ENCODE assay signal across 8 cellular contexts in genomic region chr2:146661494-146662096, GRCh38.
A peak's percentile ranks its signal among the peaks of the same experiment; 100 is the strongest.
DNase-seq lines count a peak whose midpoint lies in the region; ATAC-seq lines count a peak whose summit lies in the region.

No MANE protein-coding gene starts in this region.

- H3K27ac ChIP-seq in iPS-18a (ENCODE audit: low read length), result peak overlapping the region; percentile 41

- ATAC-seq in GM21447 (IDR thresholded peaks at IDR 0.05; ENCODE audit: unreplicated experiment), result no peak

- H3K27me3 ChIP-seq in iPS-18a (ENCODE audit: control insufficient read depth, insufficient read depth, low read length), result no peaks in the 10 kb centered on the region

- H3K9me3 ChIP-seq in iPS-18a (ENCODE audit: control insufficient read depth, low read depth, low read length), result no peaks in the 10 kb centered on the region

- peaks cover 9% of the 10 kb centered on the region for H3K4me1 ChIP-seq in iPS-18a (ENCODE audit: control insufficient read depth, low read depth, low read length)

- H3K9ac ChIP-seq in iPS-18a (ENCODE audit: low read length), result no peak overlapping the region

- H3K36me3 ChIP-seq in iPS-18a (ENCODE audit: control insufficient read depth, low read depth, low read length), result no peaks in the 10 kb centered on the region

- peak; percentile 24 for DNase-seq in DMS114 treated with DMSO at 0.1 percent for 48 hours (lab: John Stamatoyannopoulos, UW; ENCODE audit: unreplicated experiment)
- DNase-seq in LHCN-M2 (ENCODE audit: low read depth), result peak; percentile 56
- DNase-seq in SW 1271 (lab: John Stamatoyannopoulos, UW), result peak; percentile 1 to 61
- DNase-seq in NCI-H510A treated with DMSO at 0.1 percent for 48 hours (lab: John Stamatoyannopoulos, UW), result no peak
- DNase-seq in MV-4-11 (lab: John Stamatoyannopoulos, UW), result no peak
- DNase-seq in stimulated activated CD4-positive, alpha-beta T cell treated with anti-CD3 and anti-CD28 coated beads, Interleukin-2, amount 100 ng/mL, for 24 hours, result no peak

- no peak overlapping the region for H3K4me3 ChIP-seq in iPS-18a (ENCODE audit: low read length)

Comparison
In these comparisons a context has a peak if more than half of its experiments do, and no peak if none do; other contexts are left out.
1. DNase-seq: peak in DMS114 treated with DMSO at 0.1 percent for 48 hours (single experiment), LHCN-M2 (single experiment) and SW 1271 (2 of 2); none in NCI-H510A treated with DMSO at 0.1 percent for 48 hours (single experiment), MV-4-11 (single experiment) and stimulated activated CD4-positive, alpha-beta T cell treated with anti-CD3 and anti-CD28 coated beads, Interleukin-2, amount 100 ng/mL, for 24 hours (0 of 2).